In the genomic region with DNA sequence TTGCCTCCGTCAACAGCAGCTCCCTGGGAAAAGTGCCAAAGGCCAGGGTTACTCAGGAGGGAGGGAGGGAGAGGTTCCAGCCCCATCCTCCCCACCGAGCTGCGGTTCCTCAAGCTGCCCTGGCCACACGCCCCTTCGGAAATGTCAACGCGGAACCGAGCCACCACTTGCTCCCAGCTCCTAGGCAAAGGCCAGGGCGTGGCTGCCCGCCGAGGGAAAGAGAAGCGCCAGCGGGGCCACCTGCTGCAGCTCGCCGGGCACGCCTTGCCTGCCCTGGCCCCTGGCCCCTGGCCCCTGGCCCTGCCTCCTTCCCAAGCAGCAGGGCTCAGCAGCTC, we compare ENCODE assay signal across 16 cellular contexts. TPM values are rescaled to one million over a fixed set of nuclear protein-coding genes. Genes with fewer than 3 reads are reported as not detected.
DNase-seq lines count a peak whose midpoint lies in the region; ATAC-seq, FAIRE-seq and TF ChIP-seq lines count a peak whose summit lies in the region.
"Had no signal": no experiment of that assay in that cellular context is flagged by ENCODE, and none has a peak within 500 bp of the region (broad histone marks: within the 10 kb centered on the region; RNA-seq: fewer than 3 reads in every experiment).

No MANE protein-coding gene starts in this region.

- intact Hi-C loops in kidney (cut with DNase I), result no loop called here

- H3K27ac ChIP-seq in kidney (ENCODE audit: low read depth in 2 of 2, low read length in 2 of 2) (no peak overlapping the region), skeletal muscle tissue (ENCODE audit: low read depth, low read length) (peak overlapping the region; percentile 92)
- H3K27ac ChIP-seq: BLaER1 treated with 17β-estradiol and CSF1 and Interleukin-3, amounts not matched to agents 10 nM and 100 nM had no signal

- H3K4me1 ChIP-seq in kidney (ENCODE audit: control insufficient read depth in 1 of 2, insufficient read depth in 1 of 2, low read depth in 1 of 2, low read length in 2 of 2) (peaks cover 0 to 11% of the 10 kb centered on the region in 2 donors), skeletal muscle tissue (ENCODE audit: control insufficient read depth in 3 of 3, insufficient read depth in 3 of 3, low read length in 3 of 3) (peaks cover 32 to 85% (median 62%) of the 10 kb centered on the region in 3 donors)

- TF ChIP-seq CTCF in choroid plexus epithelial cell (conservative IDR thresholded peaks at IDR 0.05; ENCODE audit: low read depth, low read length), result no peak
- TF ChIP-seq CTCF in kidney (IDR thresholded peaks at IDR 0.05; ENCODE audit: borderline replicate concordance, extremely low read depth, insufficient read depth), result no peak

- H3K9ac ChIP-seq in kidney (ENCODE audit: low read length in 2 of 2) (no peak overlapping the region), skeletal muscle tissue (ENCODE audit: low read depth in 1 of 3, low read length in 3 of 3) (peak overlapping the region in 1 of 3 donors; percentile 62)
- H3K9ac ChIP-seq: BLaER1 treated with 17β-estradiol and CSF1 and Interleukin-3, amounts not matched to agents 10 nM and 100 nM had no signal

- no peaks in the 10 kb centered on the region for H3K36me3 ChIP-seq in kidney (ENCODE audit: control insufficient read depth in 1 of 2, insufficient read depth in 2 of 2, low read length in 2 of 2)
- peaks cover 0 to 5% (median 4%) of the 10 kb centered on the region in 3 donors for H3K36me3 ChIP-seq in skeletal muscle tissue (ENCODE audit: control insufficient read depth in 3 of 3, insufficient read depth in 3 of 3, low read length in 3 of 3)
- H3K36me3 ChIP-seq: MG63 had no signal

- no peaks in the 10 kb centered on the region for H3K9me3 ChIP-seq in kidney (ENCODE audit: control insufficient read depth in 1 of 2, low read length in 2 of 2)
- no peaks in the 10 kb centered on the region for H3K9me3 ChIP-seq in skeletal muscle tissue (ENCODE audit: control insufficient read depth in 3 of 3, low read length in 3 of 3)
- H3K9me3 ChIP-seq: BLaER1 treated with 17β-estradiol and CSF1 and Interleukin-3, amounts not matched to agents 10 nM and 100 nM; MG63 had no signal

- FAIRE-seq in kidney (lab: Jason Lieb, UNC), result no peak

- H3K27me3 ChIP-seq in skeletal muscle tissue (ENCODE audit: control insufficient read depth in 3 of 3, insufficient read depth in 3 of 3, low read length in 3 of 3), result no peaks in the 10 kb centered on the region
- H3K27me3 ChIP-seq: MG63 had no signal

- peak; percentile 48 for DNase-seq in M059J (ENCODE audit: low read depth)
- DNase-seq in choroid plexus epithelial cell (ENCODE audit: low read depth), result peak; percentile 65
- DNase-seq in kidney, result peak; percentile 86
- no peak for DNase-seq in NCI-H128 (lab: John Stamatoyannopoulos, UW; ENCODE audit: unreplicated experiment)
- DNase-seq: activated CD4-positive, alpha-beta T cell treated with anti-CD3 and anti-CD28 coated beads for 48 hours; activated naive CD8-positive, alpha-beta T cell treated with anti-CD3 and anti-CD28 coated beads, Interleukin-2, amount 10 ng/mL, durations not matched to agents 7 days and 5 days; activated T-cell treated with anti-CD3 and anti-CD28 coated beads, Interleukin-2, amount 50 U/mL, for 24 hours; DMS79 treated with DMSO at 0.1 percent for 48 hours; MG63; NCI-H2107; nucleus accumbens; SIG-M5 had no signal

- H3K4me3 ChIP-seq in choroid plexus epithelial cell (ENCODE audit: low read depth, low read length) (no peak overlapping the region), kidney (ENCODE audit: low read length in 2 of 2) (no peak overlapping the region), skeletal muscle tissue (ENCODE audit: low read length in 3 of 3) (no peak overlapping the region)
- H3K4me3 ChIP-seq: BLaER1 treated with 17β-estradiol and CSF1 and Interleukin-3, amounts not matched to agents 10 nM and 100 nM; MG63 had no signal

- ATAC-seq in GM18867 (IDR thresholded peaks at IDR 0.05; ENCODE audit: unreplicated experiment), result no peak
- no peak for ATAC-seq in GM21528 (IDR thresholded peaks at IDR 0.05; ENCODE audit: low FRiP score, unreplicated experiment)

RNA-seq across cellular contexts. Expression of a gene that starts 15.3 kb away (rescaled TPM):
- 13.6 and 24.5 TPM in 2 replicates for total RNA-seq in M059J (2014; rRNA removed; shearing (Covaris generic))
- total RNA-seq in kidney (110 TPM), skeletal muscle tissue (13.0 TPM)
- polyA plus RNA-seq in kidney (ENCODE audit: insufficient read depth, low read depth, low replicate concordance), result 79.7 TPM

RNA-seq across cellular contexts. Expression of a gene that starts 21.2 kb away (rescaled TPM):
- total RNA-seq in M059J (2014; rRNA removed; shearing (Covaris generic)), result 384 and 401 TPM in 2 replicates
- 218 TPM for total RNA-seq in kidney
- polyA plus RNA-seq in kidney (ENCODE audit: insufficient read depth, low read depth, low replicate concordance), result 246 TPM
- 83.0 TPM for total RNA-seq in skeletal muscle tissue

RNA-seq across cellular contexts. Expression of a gene that starts 21.7 kb away (rescaled TPM):
- total RNA-seq in M059J (2014; rRNA removed; shearing (Covaris generic)), result 27.4 and 42.9 TPM in 2 replicates
- total RNA-seq in kidney (13.7 TPM), skeletal muscle tissue (10.4 TPM)
- 5.2 TPM for polyA plus RNA-seq in kidney (ENCODE audit: insufficient read depth, low read depth, low replicate concordance)

RNA-seq across cellular contexts. Expression of a gene that starts 29.4 kb away (rescaled TPM):
- not detected in 2 replicates for total RNA-seq in M059J (2014; rRNA removed; shearing (Covaris generic))
- total RNA-seq in kidney, result 1.5 TPM
- 5.5 TPM for polyA plus RNA-seq in kidney (ENCODE audit: insufficient read depth, low read depth, low replicate concordance)
- not detected for total RNA-seq in skeletal muscle tissue

RNA-seq across cellular contexts. Expression of a gene that starts 56.0 kb away (rescaled TPM):
- 0.27 and 1.1 TPM in 2 replicates for total RNA-seq in M059J (2014; rRNA removed; shearing (Covaris generic))
- total RNA-seq in kidney (4.7 TPM), skeletal muscle tissue (not detected)
- polyA plus RNA-seq in kidney (ENCODE audit: insufficient read depth, low read depth, low replicate concordance), result 81.4 TPM
- total RNA-seq: activated naive CD8-positive, alpha-beta T cell treated with anti-CD3 and anti-CD28 coated beads, Interleukin-2, amount 10 ng/mL, durations not matched to agents 7 days and 5 days had no signal
